Comparison of ENCODE assay signal across 8 cellular contexts in genomic region chr7:30682131-30683083, GRCh38. TPM values are rescaled to one million over a fixed set of nuclear protein-coding genes. Genes with fewer than 3 reads are reported as not detected.
DNase-seq lines count a peak whose midpoint lies in the region; ATAC-seq and TF ChIP-seq lines count a peak whose summit lies in the region.

Gene CRHR2, minus strand, starts transcription at chr7:30682456. Its CDS starts 176 bp downstream, at chr7:30682280.

- H4K20me1 ChIP-seq in H9 (ENCODE audit: control insufficient read depth, insufficient read depth, insufficient read length), result peaks cover 3% of the 10 kb centered on the region

- no TSS peak for BruUV-seq in Caco-2 (replicated peaks; lab: Mats Ljungman, UMichigan)

- WGBS in H9 (ENCODE audit: extremely low coverage, insufficient read length, low lambda C conversion rate), result no CpG with 5 or more reads among the region's 76 CpGs

- H2BK5ac ChIP-seq in H9 (ENCODE audit: insufficient read length, low read length), result no peak within 1 kb of the TSS

- H3K4me1 ChIP-seq in ACC112 (ENCODE audit: control insufficient read depth, insufficient read depth, low read length, unreplicated experiment) (no peaks in the 10 kb centered on the region), H9 (ENCODE audit: insufficient read depth, low read length) (peaks cover 7% of the 10 kb centered on the region; the same call in 1 of the 2 replicates), skeletal muscle tissue (ENCODE audit: control insufficient read depth in 3 of 3, insufficient read depth in 3 of 3, low read length in 3 of 3) (peaks cover 32 to 40% (median 36%) of the 10 kb centered on the region in 3 donors), Caco-2 (peaks cover 9% of the 10 kb centered on the region; the same call in 1 of the 2 replicates)

- no peak within 1 kb of the TSS for H3K23ac ChIP-seq in H9 (ENCODE audit: insufficient read length, low read depth, low read length)

- peaks cover 14% of the 10 kb centered on the region for H3K23me2 ChIP-seq in H9 (ENCODE audit: insufficient read length, low read depth, low read length, poor library complexity, severe bottlenecking)

- POLR2A ChIA-PET in Caco-2 (lab: Charles Lee), result no interaction called here

- peak; percentile 88 to 90 for ATAC-seq in activated T-cell treated with anti-CD3 and anti-CD28 coated beads, Interleukin-2, amount 50 U/mL, for 72 hours (replicated peaks in 1 of 2)
- ATAC-seq in left ventricle myocardium superior, result peak; percentile 86
- ATAC-seq in HG03439 (IDR thresholded peaks at IDR 0.05; ENCODE audit: unreplicated experiment), result no peak

- CTCF ChIA-PET in Caco-2 (lab: Charles Lee), result no interaction called here

- H3K36me3 Mint-ChIP-seq in H9 (ENCODE audit: insufficient read depth in 1 of 3, low read depth in 3 of 3) (no peaks in the 10 kb centered on the region; a peak in 1 of 7 replicates), Caco-2 (ENCODE audit: insufficient read depth, unreplicated experiment) (no peaks in the 10 kb centered on the region)
- H3K36me3 Mint-ChIP-seq in activated T-cell treated with anti-CD3 and anti-CD28 coated beads, Interleukin-2, amount 50 U/mL, for 72 hours (ENCODE audit: insufficient read depth in 2 of 2), result no peaks in the 10 kb centered on the region

- H3K27ac ChIP-seq in ACC112 (ENCODE audit: low read depth, low read length), result no peak within 1 kb of the TSS
- no peak within 1 kb of the TSS for H3K27ac ChIP-seq in H9 (ENCODE audit: insufficient read length, low read depth, low read length)
- no peak within 1 kb of the TSS for H3K27ac ChIP-seq in skeletal muscle tissue (ENCODE audit: low read depth, low read length)

- H2AK5ac ChIP-seq in H9 (ENCODE audit: insufficient read length, low read length), result no peak within 1 kb of the TSS

- H3K4me3 ChIP-seq in ACC112 (ENCODE audit: low read depth, low read length), result peak within 1 kb of the TSS; percentile 56
- H3K4me3 ChIP-seq in skeletal muscle tissue (ENCODE audit: low read length in 3 of 3), result peak within 1 kb of the TSS; percentile 55 to 73 (median 67)
- no peak within 1 kb of the TSS for H3K4me3 ChIP-seq in Caco-2 (ENCODE audit: low read depth, low read length)

- H3T11ph ChIP-seq in H9 (ENCODE audit: low read length), result no peak within 1 kb of the TSS

- H3K4me1 Mint-ChIP-seq in H9 (peaks cover 38 to 44% of the 10 kb centered on the region in 2 experiments), Caco-2 (ENCODE audit: low read depth, unreplicated experiment) (peaks cover 6% of the 10 kb centered on the region)
- H3K4me1 Mint-ChIP-seq in activated T-cell treated with anti-CD3 and anti-CD28 coated beads, Interleukin-2, amount 50 U/mL, for 72 hours (ENCODE audit: low read depth), result peaks cover 14% of the 10 kb centered on the region

- peak; percentile 70 for DNase-seq in H9
- DNase-seq in activated T-cell treated with anti-CD3 and anti-CD28 coated beads, Interleukin-2, amount 50 U/mL, for 72 hours, result peak; percentile 53 to 62
- DNase-seq in left ventricle myocardium superior, result peak; percentile 66
- no peak for DNase-seq in Caco-2
- no peak for DNase-seq in NCI-H510A treated with DMSO at 0.1 percent for 48 hours (lab: John Stamatoyannopoulos, UW)

- intact Hi-C loops in left ventricle myocardium superior (cut with micrococcal nuclease) (no loop called here), Caco-2 (cut with micrococcal nuclease; ENCODE audit: unreplicated experiment) (loop anchor here (5.0 kb wide), 1 partner anchor 60 kb away; no protein-coding TSS in a partner anchor)

- TF ChIP-seq CTCF in H9 (conservative IDR thresholded peaks at IDR 0.05) (peak; percentile 71), Caco-2 (IDR thresholded peaks at IDR 0.05; ENCODE audit: insufficient read depth in 1 of 2, low read depth in 1 of 2, low read length in 1 of 2, severe bottlenecking in 1 of 2, unreplicated experiment in 1 of 2) (no peak)

- peak within 1 kb of the TSS; percentile 73 for H3K4me2 ChIP-seq in H9 (ENCODE audit: insufficient read depth, insufficient read length, low read length)

- no peak within 1 kb of the TSS; the same call in 1 of the 2 replicates for H3K14ac ChIP-seq in H9 (ENCODE audit: insufficient read depth, low read length)

- H3K79me1 ChIP-seq in H9 (ENCODE audit: insufficient read depth, low read depth, low read length, poor library complexity, severe bottlenecking), result no peaks in the 10 kb centered on the region

- peaks cover 75% of the 10 kb centered on the region for H3K27me3 Mint-ChIP-seq in H9 (ENCODE audit: low read depth)
- peaks cover 69% of the 10 kb centered on the region for H3K27me3 Mint-ChIP-seq in activated T-cell treated with anti-CD3 and anti-CD28 coated beads, Interleukin-2, amount 50 U/mL, for 72 hours (ENCODE audit: low read depth)
- H3K27me3 Mint-ChIP-seq in Caco-2 (ENCODE audit: insufficient read depth, unreplicated experiment), result peaks cover 7% of the 10 kb centered on the region

- no peak within 1 kb of the TSS for H4K8ac ChIP-seq in H9 (replicated peaks; ENCODE audit: insufficient read length, low read depth, low read length)

- H3K56ac ChIP-seq in H9 (ENCODE audit: insufficient read length, low read depth, low read length), result no peak within 1 kb of the TSS

- no peaks in the 10 kb centered on the region for H3K36me3 ChIP-seq in ACC112 (ENCODE audit: insufficient read depth, low read length)
- no peaks in the 10 kb centered on the region for H3K36me3 ChIP-seq in skeletal muscle tissue (ENCODE audit: control insufficient read depth in 3 of 3, insufficient read depth in 3 of 3, low read length in 3 of 3)
- H3K36me3 ChIP-seq in Caco-2 (ENCODE audit: control insufficient read depth, insufficient read depth, low read length), result no peaks in the 10 kb centered on the region

- H3K79me2 ChIP-seq in ACC112 (ENCODE audit: control insufficient read depth, insufficient read depth, low read length, unreplicated experiment) (no peaks in the 10 kb centered on the region), H9 (ENCODE audit: insufficient read depth, low read length) (no peaks in the 10 kb centered on the region)

- H2BK15ac ChIP-seq in H9 (ENCODE audit: low read depth, low read length), result no peak within 1 kb of the TSS

- no peak within 1 kb of the TSS for H3K9ac ChIP-seq in H9 (ENCODE audit: extremely low read depth, insufficient read length, low read length)
- peak within 1 kb of the TSS; percentile 38 to 75 (median 43) for H3K9ac ChIP-seq in skeletal muscle tissue (ENCODE audit: low read depth in 1 of 3, low read length in 3 of 3)

- H2BK12ac ChIP-seq in H9 (ENCODE audit: insufficient read length, low read depth, low read length), result no peak within 1 kb of the TSS

- no peak within 1 kb of the TSS for H4K5ac ChIP-seq in H9 (ENCODE audit: insufficient read length, low read depth, low read length)

- H3K9me3 ChIP-seq in H9 (ENCODE audit: control insufficient read depth, low read depth, low read length), result no peaks in the 10 kb centered on the region
- no peaks in the 10 kb centered on the region for H3K9me3 ChIP-seq in skeletal muscle tissue (ENCODE audit: control insufficient read depth in 3 of 3, low read length in 3 of 3)
- H3K9me3 ChIP-seq in Caco-2, result no peaks in the 10 kb centered on the region

- H3K4me3 Mint-ChIP-seq in H9, result peak within 1 kb of the TSS; percentile 67 to 91
- H3K4me3 Mint-ChIP-seq in activated T-cell treated with anti-CD3 and anti-CD28 coated beads, Interleukin-2, amount 50 U/mL, for 72 hours, result peak within 1 kb of the TSS; percentile 77
- H3K4me3 Mint-ChIP-seq in Caco-2 (ENCODE audit: unreplicated experiment), result no peak within 1 kb of the TSS

- H4K91ac ChIP-seq in H9 (ENCODE audit: insufficient read length, low read depth, low read length), result no peak within 1 kb of the TSS

- H3K4ac ChIP-seq in H9 (ENCODE audit: low read depth, low read length), result no peak within 1 kb of the TSS

- no peak within 1 kb of the TSS for H3K18ac ChIP-seq in H9 (ENCODE audit: insufficient read length, low read depth, low read length)

- H3K27me3 ChIP-seq in ACC112 (ENCODE audit: insufficient read depth, low read length), result peaks cover 95% of the 10 kb centered on the region
- peaks cover 6% of the 10 kb centered on the region; the same call in 1 of the 2 replicates for H3K27me3 ChIP-seq in H9 (ENCODE audit: insufficient read depth, low read length)
- H3K27me3 ChIP-seq in skeletal muscle tissue (ENCODE audit: control insufficient read depth in 3 of 3, insufficient read depth in 3 of 3, low read length in 3 of 3), result peaks cover 26 to 32% (median 29%) of the 10 kb centered on the region in 3 donors
- no peaks in the 10 kb centered on the region for H3K27me3 ChIP-seq in Caco-2 (replicated peaks; ENCODE audit: control insufficient read depth, insufficient read depth, low read length)

- H3K9me3 Mint-ChIP-seq in H9 (no peaks in the 10 kb centered on the region; a peak in 1 of 5 replicates), Caco-2 (ENCODE audit: unreplicated experiment) (no peaks in the 10 kb centered on the region)
- H3K9me3 Mint-ChIP-seq in activated T-cell treated with anti-CD3 and anti-CD28 coated beads, Interleukin-2, amount 50 U/mL, for 72 hours, result no peaks in the 10 kb centered on the region

- no peak within 1 kb of the TSS for H2AFZ ChIP-seq in ACC112 (ENCODE audit: low read length, unreplicated experiment)
- H2AFZ ChIP-seq in H9 (ENCODE audit: low read length), result no peak within 1 kb of the TSS

- H3K27ac Mint-ChIP-seq in H9 (no peak within 1 kb of the TSS; a peak in 2 of 7 replicates), Caco-2 (ENCODE audit: unreplicated experiment) (no peak within 1 kb of the TSS)
- no peak within 1 kb of the TSS for H3K27ac Mint-ChIP-seq in activated T-cell treated with anti-CD3 and anti-CD28 coated beads, Interleukin-2, amount 50 U/mL, for 72 hours

- H2BK20ac ChIP-seq in H9 (ENCODE audit: low read depth, low read length, poor library complexity, severe bottlenecking), result no peak within 1 kb of the TSS

- no peak within 1 kb of the TSS for H2BK120ac ChIP-seq in H9 (ENCODE audit: low read depth, low read length, poor library complexity, severe bottlenecking)

RNA-seq across cellular contexts. Expression of gene CRHR2, which starts in this region (rescaled TPM):
- total RNA-seq in H9 (2021) (0.07 and 0.13 TPM in 2 replicates), left ventricle myocardium superior (0.22 TPM), skeletal muscle tissue (under 0.01 TPM), Caco-2 (2022) (not detected in 2 replicates)
- total RNA-seq in activated T-cell treated with anti-CD3 and anti-CD28 coated beads, Interleukin-2, amount 50 U/mL, for 72 hours, result not detected

Comparison
In these comparisons a context has a peak if more than half of its experiments do, and no peak if none do; other contexts are left out.
1. Peak in DNase-seq and H3K4me2 ChIP-seq in H9; RNA of the gene not detected or under 1 TPM.
2. Peak in DNase-seq and ATAC-seq in activated T-cell treated with anti-CD3 and anti-CD28 coated beads, Interleukin-2, amount 50 U/mL, for 72 hours; RNA of the gene not detected or under 1 TPM.
3. Peak in DNase-seq and ATAC-seq in left ventricle myocardium superior; RNA of the gene not detected or under 1 TPM.